8 cellular contexts compared by ENCODE assay signal in genomic region chr11:130861902-130862552, GRCh38. TPM values are rescaled to one million over a fixed set of nuclear protein-coding genes. Genes with fewer than 3 reads are reported as not detected.
A peak's percentile ranks its signal among the peaks of the same experiment; 100 is the strongest.
DNase-seq lines count a peak whose midpoint lies in the region; ATAC-seq and TF ChIP-seq lines count a peak whose summit lies in the region.

No MANE protein-coding gene starts in this region.

- no peaks in the 10 kb centered on the region for H3K36me3 Mint-ChIP-seq in GM23338 (ENCODE audit: low read depth)

- H3K9ac ChIP-seq in DND-41 (ENCODE audit: low read depth, low read length) (no peak overlapping the region), neural cell (ENCODE audit: low read length) (no peak overlapping the region)

- H4K20me1 ChIP-seq in DND-41 (ENCODE audit: insufficient read depth, low read length) (peaks cover 8% of the 10 kb centered on the region; the same call in 1 of the 2 replicates), GM23338 (replicated peaks; ENCODE audit: insufficient read depth) (0 out of 2 replicates have a peak, but pooled peaks cover 3% of the 10 kb centered on the region), neural cell (ENCODE audit: insufficient read depth) (no peaks in the 10 kb centered on the region)

- H3K4me1 ChIP-seq in DND-41 (ENCODE audit: insufficient read depth, low read length): 0 out of 2 replicates have a peak, but pooled peaks cover 2% of the 10 kb centered on the region
- H3K4me1 ChIP-seq in GM23338 (ENCODE audit: insufficient read depth): no peaks in the 10 kb centered on the region; the same call in 1 of the 2 replicates
- peaks cover 4% of the 10 kb centered on the region for H3K4me1 ChIP-seq in Panc1 (ENCODE audit: control insufficient read depth, insufficient read depth, low read length)

- no peaks in the 10 kb centered on the region for H3K79me2 ChIP-seq in DND-41 (ENCODE audit: insufficient read depth, low read length)
- H3K79me2 ChIP-seq in GM23338 (replicated peaks; ENCODE audit: insufficient read depth): no peaks in the 10 kb centered on the region
- no peaks in the 10 kb centered on the region for H3K79me2 ChIP-seq in neural cell (replicated peaks; ENCODE audit: insufficient read depth, low read length)

- H3F3A ChIP-seq in GM23338 (replicated peaks; ENCODE audit: low read depth): no peaks in the 10 kb centered on the region
- H3F3A ChIP-seq in neural cell (ENCODE audit: insufficient read depth, low read length, poor library complexity, severe bottlenecking): no peaks in the 10 kb centered on the region

- ATAC-seq in DND-41 (ENCODE audit: insufficient read depth, low read depth): peak; percentile 91
- peak; percentile 90 for ATAC-seq in GM23338
- ATAC-seq in Panc1: peak; percentile 90

- peaks cover 15% of the 10 kb centered on the region for H3K27me3 Mint-ChIP-seq in GM23338 (ENCODE audit: insufficient read depth, low read depth, poor library complexity)

- POLR2A ChIA-PET in Panc1 (lab: Charles Lee): no interaction called here

- TF ChIP-seq CTCF in DND-41 (IDR thresholded peaks at IDR 0.05; ENCODE audit: borderline replicate concordance, extremely low read depth, low read length, poor library complexity, severe bottlenecking) (peak; percentile 100), GM23338 (conservative IDR thresholded peaks at IDR 0.05; ENCODE audit: low read depth in 2 of 2) (peak; percentile 99 to 100), LNCAP (IDR thresholded peaks at IDR 0.05) (peak; percentile 99), Panc1 (IDR thresholded peaks at IDR 0.05) (peak; percentile 100), fibroblast of mammary gland (conservative IDR thresholded peaks at IDR 0.05; ENCODE audit: control insufficient read depth, insufficient read depth, low read depth, low read length) (peak; percentile 100), neural cell (IDR thresholded peaks at IDR 0.05; ENCODE audit: poor library complexity, severe bottlenecking) (peak; percentile 100)

- H3K4me1 Mint-ChIP-seq in GM23338: peaks cover 13% of the 10 kb centered on the region

- no TSS peak for BruUV-seq in Panc1 (replicated peaks; lab: Mats Ljungman, UMichigan)

- peak; percentile 100 for TF ChIP-seq RAD21 in neural cell (conservative IDR thresholded peaks at IDR 0.05)

- H3K4me2 ChIP-seq in DND-41 (ENCODE audit: insufficient read depth, low read length): no peak overlapping the region; the same call in 1 of the 2 replicates
- peak overlapping the region; percentile 66; the same call in 1 of the 2 replicates for H3K4me2 ChIP-seq in GM23338
- no peak overlapping the region for H3K4me2 ChIP-seq in neural cell (ENCODE audit: low read length)

- in situ Hi-C loops in Panc1 (cut with HindIII; ENCODE audit: low pct_unique_long_range_greater_than_20kb, low sequenced_read_pairs): no loop called here

- H3K9me3 Mint-ChIP-seq in GM23338: peaks cover 3% of the 10 kb centered on the region; the same call in 2 of the 3 replicates

- H2AFZ ChIP-seq in DND-41 (ENCODE audit: low read depth, low read length) (no peak overlapping the region), GM23338 (peak overlapping the region; percentile 95), neural cell (ENCODE audit: low read depth, low read length) (no peak overlapping the region)

- H3K9me2 ChIP-seq in GM23338 (ENCODE audit: insufficient read depth) (no peaks in the 10 kb centered on the region; the same call in 1 of the 2 replicates), neural cell (ENCODE audit: insufficient read depth, low read length) (no peaks in the 10 kb centered on the region)

- no peak overlapping the region for H3K27ac ChIP-seq in DND-41 (ENCODE audit: low read length)
- H3K27ac ChIP-seq in GM23338 (ENCODE audit: low read depth): no peak overlapping the region
- H3K27ac ChIP-seq in Panc1 (ENCODE audit: low read length): peak overlapping the region; percentile 78
- no peak overlapping the region for H3K27ac ChIP-seq in neural cell (ENCODE audit: low read length)

- H3K4me3 ChIP-seq in DND-41 (ENCODE audit: low read depth in 1 of 2, low read length in 2 of 2) (no peak overlapping the region), GM23338 (peak overlapping the region; percentile 30; the same call in 1 of the 2 replicates), Panc1 (ENCODE audit: low read depth in 2 of 2, low read length in 2 of 2) (peak overlapping the region in 1 of 2 experiments; percentile 30; a peak in 1 of 4 replicates), fibroblast of mammary gland (ENCODE audit: control insufficient read depth, low read depth, low read length) (peak overlapping the region; percentile 20), neural cell (ENCODE audit: low read length) (no peak overlapping the region)

- H3K4me3 Mint-ChIP-seq in GM23338: no peak overlapping the region

- no peak for TF ChIP-seq EP300 in neural cell (conservative IDR thresholded peaks at IDR 0.05; ENCODE audit: poor library complexity, severe bottlenecking)

- no peak overlapping the region; the same call in 1 of the 2 replicates for H3K27ac Mint-ChIP-seq in GM23338

- intact Hi-C loops in Panc1 (cut with micrococcal nuclease; ENCODE audit: unreplicated experiment): loop anchor here (1.0 kb wide), 1 partner anchor 427 kb away; no protein-coding TSS in a partner anchor

- DNase-seq in DND-41: peak; percentile 87
- peak; percentile 97 for DNase-seq in GM23338 (ENCODE audit: low spot score)
- peak; percentile 78 for DNase-seq in Panc1 (ENCODE audit: low read depth, low spot score)
- DNase-seq in activated T-cell treated with anti-CD3 and anti-CD28 coated beads, Interleukin-2, amount 50 U/mL, for 48 hours: peak; percentile 89 to 93
- peak; percentile 94 for DNase-seq in fibroblast of mammary gland (ENCODE audit: low read depth)
- peak; percentile 78 for DNase-seq in stimulated activated naive CD4-positive, alpha-beta T cell treated with Interleukin-2 at 50 U/mL for 16 hours (lab: John Stamatoyannopoulos, UW)

- H3K27me3 ChIP-seq in DND-41 (ENCODE audit: insufficient read depth, low read length, poor library complexity) (no peaks in the 10 kb centered on the region), GM23338 (ENCODE audit: insufficient read depth) (no peaks in the 10 kb centered on the region), Panc1 (ENCODE audit: control insufficient read depth, insufficient read depth, low read length) (no peaks in the 10 kb centered on the region), neural cell (ENCODE audit: insufficient read depth, low read depth, low read length) (no peaks in the 10 kb centered on the region)

- CTCF ChIA-PET in Panc1 (lab: Charles Lee): interaction anchor here (0.6 to 2.1 kb wide), 16 partner anchors 12 to 435 kb away, joined by 3 to 39 read pairs (median 4); partner anchors contain the start of genes ADAMTS8 and SNX19

- H3K9me3 ChIP-seq in DND-41 (ENCODE audit: insufficient read depth, low read length, severe bottlenecking): no peaks in the 10 kb centered on the region
- no peaks in the 10 kb centered on the region for H3K9me3 ChIP-seq in Panc1 (ENCODE audit: control insufficient read depth, insufficient read depth, low read depth, low read length)
- no peaks in the 10 kb centered on the region for H3K9me3 ChIP-seq in neural cell (ENCODE audit: low read length)

- H3K36me3 ChIP-seq in DND-41 (ENCODE audit: insufficient read depth, low read length) (no peaks in the 10 kb centered on the region), GM23338 (ENCODE audit: insufficient read depth) (no peaks in the 10 kb centered on the region), Panc1 (ENCODE audit: control insufficient read depth, insufficient read depth, low read length) (no peaks in the 10 kb centered on the region), neural cell (ENCODE audit: insufficient read depth, low read length) (no peaks in the 10 kb centered on the region)

TF ChIP-seq in GM23338, 12 proteins besides CTCF, POLR2A, EP300 and RAD21 (continues in another document):
- TF ChIP-seq EZH2 (IDR thresholded peaks at IDR 0.05; ENCODE audit: low read depth, unreplicated experiment) (no peak), NANOG (IDR thresholded peaks at IDR 0.05; ENCODE audit: borderline replicate concordance) (no peak), POLR2AphosphoS5 (IDR thresholded peaks at IDR 0.05; ENCODE audit: low read depth) (no peak), JUNB (IDR thresholded peaks at IDR 0.05; ENCODE audit: unreplicated experiment) (no peak), STAT1 (IDR thresholded peaks at IDR 0.05; ENCODE audit: unreplicated experiment) (no peak), CREB1 (CRISPR knock-in tag; IDR thresholded peaks at IDR 0.05; ENCODE audit: low read depth) (no peak), EZH2phosphoT487 (IDR thresholded peaks at IDR 0.05; ENCODE audit: unreplicated experiment) (no peak)

TF ChIP-seq in neural cell, 6 proteins besides CTCF, POLR2A, EP300 and RAD21:
- no peak for TF ChIP-seq EZH2 (IDR thresholded peaks at IDR 0.05; ENCODE audit: borderline replicate concordance, insufficient read depth, low read length, poor library complexity, severe bottlenecking)
- TF ChIP-seq SMC3 (conservative IDR thresholded peaks at IDR 0.05; ENCODE audit: poor library complexity): peak; percentile 100
- TF ChIP-seq MXI1 (conservative IDR thresholded peaks at IDR 0.05; ENCODE audit: poor library complexity, severe bottlenecking): peak; percentile 41

RNA-seq across cellular contexts. Expression of gene SNX19, which starts 54.3 kb away (rescaled TPM):
- total RNA-seq in GM23338 (2014; rRNA removed; shearing (Covaris generic)): 29.0 and 30.0 TPM in 2 replicates
- polyA plus RNA-seq in GM23338 (2016; fragmentation: Nextera tagmentation; extraction: Ambion mirVana): 5.2 and 6.6 TPM in 2 replicates
- 79.3 TPM for total RNA-seq in Panc1 (2021; ENCODE audit: unreplicated experiment)
- polyA plus RNA-seq in Panc1 (2012; ENCODE audit: insufficient read length): 66.1 TPM
- polyA plus RNA-seq in neural cell: 20.8 and 23.6 TPM in 2 replicates
- 71.6 and 85.0 TPM in 2 replicates for polyA minus RNA-seq in neural cell

Comparison
In these comparisons a context has a peak if more than half of its experiments do, and no peak if none do; other contexts are left out.
1. H3K4me3 ChIP-seq: peak in GM23338 (single experiment) and fibroblast of mammary gland (single experiment); none in DND-41 (0 of 2) and neural cell (single experiment).
2. Peak in every context shown above with its lines, with median percentiles within 50 percentile points of each other: ATAC-seq, DNase-seq and CTCF ChIP-seq.